15 cellular contexts compared by ENCODE assay signal in the genomic region with DNA sequence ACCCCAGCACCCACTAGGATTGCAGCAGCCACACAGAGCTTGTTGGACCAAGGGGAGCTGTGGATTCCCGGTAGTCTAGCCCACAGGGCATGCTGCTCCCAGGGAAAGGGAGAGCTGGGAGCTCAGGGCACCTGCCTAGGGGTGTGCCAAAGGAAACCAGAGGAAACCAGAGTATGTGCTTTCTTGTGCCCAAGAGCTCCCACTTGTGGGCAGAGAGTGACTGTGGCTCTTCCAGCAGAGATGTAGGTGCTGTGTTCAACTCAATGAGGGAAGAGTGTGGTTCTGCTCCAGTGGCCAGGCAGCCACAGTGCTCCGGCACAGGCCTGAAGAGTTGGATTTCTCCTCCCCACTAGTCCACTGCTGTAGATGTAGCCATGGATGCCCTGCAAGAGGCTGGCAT.
A peak's percentile ranks its signal among the peaks of the same experiment; 100 is the strongest.
DNase-seq lines count a peak whose midpoint lies in the region; ATAC-seq, FAIRE-seq and TF ChIP-seq lines count a peak whose summit lies in the region.
"Had no signal": no experiment of that assay in that cellular context is flagged by ENCODE, and none has a peak within 500 bp of the region (broad histone marks: within the 10 kb centered on the region; RNA-seq: fewer than 3 reads in every experiment).

No MANE protein-coding gene starts in this region.

- H3K27me3 ChIP-seq in smooth muscle cell (ENCODE audit: low read depth), result no peaks in the 10 kb centered on the region
- H3K27me3 ChIP-seq: BLaER1 treated with 17β-estradiol and CSF1 and Interleukin-3, amounts not matched to agents 10 nM and 100 nM; upper lobe of left lung had no signal

- no peak overlapping the region for H3K9ac ChIP-seq in smooth muscle cell (ENCODE audit: low read depth)
- H3K9ac ChIP-seq: BLaER1 treated with 17β-estradiol and CSF1 and Interleukin-3, amounts not matched to agents 10 nM and 100 nM had no signal

- 87% methylated on average over 2 of the region's 2 CpGs for WGBS in smooth muscle cell (ENCODE audit: low lambda C conversion rate)

- ATAC-seq in HG03457 (IDR thresholded peaks at IDR 0.05; ENCODE audit: unreplicated experiment), result no peak
- no peak for ATAC-seq in activated CD4-positive, CD25-positive, alpha-beta regulatory T cell treated with anti-CD3 and anti-CD28 coated beads, Interleukin-2, amount 50 U/mL, for 24 hours
- ATAC-seq: T-helper 17 cell had no signal

- H2AFZ ChIP-seq in smooth muscle cell (ENCODE audit: low read depth), result no peak overlapping the region
- H2AFZ ChIP-seq: PC-9 had no signal

- H3K4me2 ChIP-seq in smooth muscle cell, result no peak overlapping the region
- H3K4me2 ChIP-seq: BLaER1 treated with 17β-estradiol and CSF1 and Interleukin-3, amounts not matched to agents 10 nM and 100 nM; PC-9 had no signal

- TF ChIP-seq CTCF in GM13977 (IDR thresholded peaks at IDR 0.05; ENCODE audit: extremely low read depth, insufficient read depth, missing control alignments) (peak; percentile 4), smooth muscle cell (IDR thresholded peaks at IDR 0.05; ENCODE audit: borderline replicate concordance, insufficient read depth, poor library complexity, severe bottlenecking) (no peak)

- no peak overlapping the region for H3K27ac ChIP-seq in smooth muscle cell (ENCODE audit: low read depth)
- H3K27ac ChIP-seq: BLaER1 treated with 17β-estradiol and CSF1 and Interleukin-3, amounts not matched to agents 10 nM and 100 nM; lower lobe of right lung; PC-9; upper lobe of left lung had no signal

- no peak for TF ChIP-seq POLR2A in GM12892 (IDR thresholded peaks at IDR 0.05; ENCODE audit: low read depth, low read length)

- H3K9me3 ChIP-seq in smooth muscle cell (replicated peaks; ENCODE audit: low read depth), result peaks cover 11% of the 10 kb centered on the region
- H3K9me3 ChIP-seq: BLaER1 treated with 17β-estradiol and CSF1 and Interleukin-3, amounts not matched to agents 10 nM and 100 nM; lower lobe of right lung; upper lobe of left lung had no signal

- in situ Hi-C loops in ACHN (cut with HindIII; ENCODE audit: low pct_ligation_motif_present, low pct_unique_long_range_greater_than_20kb, low sequenced_read_pairs) (no loop called here), GM13977 (cut with MboI; ENCODE audit: low pct_unique_long_range_greater_than_20kb, low sequenced_read_pairs, unreplicated experiment) (no loop called here), SK-MEL-5 (cut with HindIII; ENCODE audit: low pct_unique_long_range_greater_than_20kb, low sequenced_read_pairs) (no loop called here)

- H3K36me3 ChIP-seq in smooth muscle cell (ENCODE audit: low read depth), result no peaks in the 10 kb centered on the region
- H3K36me3 ChIP-seq: BLaER1 treated with 17β-estradiol and CSF1 and Interleukin-3, amounts not matched to agents 10 nM and 100 nM; lower lobe of right lung; upper lobe of left lung had no signal

- H3F3A ChIP-seq in smooth muscle cell (ENCODE audit: low read depth), result no peaks in the 10 kb centered on the region

- H3K4me3 ChIP-seq in smooth muscle cell, result no peak overlapping the region
- H3K4me3 ChIP-seq: BLaER1 treated with 17β-estradiol and CSF1 and Interleukin-3, amounts not matched to agents 10 nM and 100 nM; lower lobe of right lung; PC-9; upper lobe of left lung had no signal

- no peaks in the 10 kb centered on the region for H4K20me1 ChIP-seq in smooth muscle cell (ENCODE audit: low read depth)
- H4K20me1 ChIP-seq: BLaER1 treated with 17β-estradiol and CSF1 and Interleukin-3, amounts not matched to agents 10 nM and 100 nM had no signal

- no peaks in the 10 kb centered on the region for H3K79me2 ChIP-seq in smooth muscle cell (ENCODE audit: low read depth)

- no peak for FAIRE-seq in GM12892 (lab: Jason Lieb, UNC)

- peak; percentile 1 for DNase-seq in ACHN
- DNase-seq in GM13977 (ENCODE audit: low spot score), result no peak
- peak; percentile 15 for DNase-seq in SK-MEL-5 (ENCODE audit: low read depth, low spot score)
- DNase-seq in fibroblast of gingiva (ENCODE audit: low read depth), result peak; percentile 5
- DNase-seq in smooth muscle cell (lab: John Stamatoyannopoulos, UW; ENCODE audit: unreplicated experiment), result no peak
- DNase-seq in GM12892 (ENCODE audit: insufficient read length), result no peak
- DNase-seq: GF-D8; lower lobe of right lung; PC-9; stimulated activated CD4-positive, alpha-beta T cell treated with anti-CD3 and anti-CD28 coated beads, Interleukin-12 subunit alpha, Interleukin-12 subunit beta, amount 100 ng/mL, for 4 hours; T-helper 17 cell; upper lobe of left lung had no signal

- no peaks in the 10 kb centered on the region for H3K4me1 ChIP-seq in smooth muscle cell (ENCODE audit: low read depth)
- H3K4me1 ChIP-seq: BLaER1 treated with 17β-estradiol and CSF1 and Interleukin-3, amounts not matched to agents 10 nM and 100 nM; lower lobe of right lung; upper lobe of left lung had no signal

Comparison
In these comparisons a context has a peak if more than half of its experiments do, and no peak if none do; other contexts are left out.
1. DNase-seq: peak in ACHN (single experiment), SK-MEL-5 (single experiment) and fibroblast of gingiva (single experiment); none in GM13977 (single experiment), smooth muscle cell (single experiment) and GM12892 (single experiment).